Comparison of ENCODE assay signal across 8 cellular contexts in genomic region chr14:105167303-105168092, GRCh38. TPM values are rescaled to one million over a fixed set of nuclear protein-coding genes. Genes with fewer than 3 reads are reported as not detected.
DNase-seq lines count a peak whose midpoint lies in the region; ATAC-seq and TF ChIP-seq lines count a peak whose summit lies in the region.

No MANE protein-coding gene starts in this region.

- peak overlapping the region; percentile 67 for H3K9ac ChIP-seq in NT2/D1 (ENCODE audit: insufficient read length, low read depth)

- 60% methylated on average over 1 of the region's 116 CpGs for WGBS in esophagus muscularis mucosa
- 2 to 4% methylated on average over 116 of the region's 116 CpGs for WGBS in sigmoid colon, 2 donors

- H3K36me3 ChIP-seq in NT2/D1 (ENCODE audit: insufficient read depth, insufficient read length, low read length) (peaks cover 3% of the 10 kb centered on the region), esophagus muscularis mucosa (peaks cover 0 to 4% (median 0%) of the 10 kb centered on the region in 4 donors), sigmoid colon (no peaks in the 10 kb centered on the region)

- H3K9me3 ChIP-seq in NT2/D1 (ENCODE audit: insufficient read depth, low read length) (no peaks in the 10 kb centered on the region), esophagus muscularis mucosa (no peaks in the 10 kb centered on the region), sigmoid colon (no peaks in the 10 kb centered on the region)

- TF ChIP-seq EP300 in esophagus muscularis mucosa (IDR thresholded peaks at IDR 0.05), result no peak
- no peak for TF ChIP-seq EP300 in sigmoid colon (IDR thresholded peaks at IDR 0.05)

- H3K4me1 ChIP-seq in NT2/D1 (ENCODE audit: insufficient read depth, insufficient read length) (peaks cover 33% of the 10 kb centered on the region), esophagus muscularis mucosa (peaks cover 37 to 58% (median 46%) of the 10 kb centered on the region in 4 donors), sigmoid colon (peaks cover 0 to 20% (median 17%) of the 10 kb centered on the region in 4 donors)

- TF ChIP-seq CTCF in esophagus muscularis mucosa (IDR thresholded peaks at IDR 0.05), result peak in 1 of 3 experiments; percentile 7
- no peak for TF ChIP-seq CTCF in sigmoid colon (IDR thresholded peaks at IDR 0.05)

- H3K4me3 ChIP-seq in NT2/D1 (ENCODE audit: insufficient read length, low read depth), result peak overlapping the region; percentile 57
- peak overlapping the region; percentile 51 to 64 (median 52) for H3K4me3 ChIP-seq in esophagus muscularis mucosa
- H3K4me3 ChIP-seq in sigmoid colon, result peak overlapping the region in 3 of 4 donors; percentile 38 to 49 (median 48)

- TF ChIP-seq POLR2A in esophagus muscularis mucosa (IDR thresholded peaks at IDR 0.05; ENCODE audit: low read depth) (no peak), sigmoid colon (IDR thresholded peaks at IDR 0.05) (no peak)

- no peak overlapping the region for H3K27ac ChIP-seq in esophagus muscularis mucosa (replicated peaks in 1 of 4)
- H3K27ac ChIP-seq in sigmoid colon, result peak overlapping the region in 1 of 4 donors; percentile 27

- H3K27me3 ChIP-seq in NT2/D1 (ENCODE audit: insufficient read depth, insufficient read length), result no peaks in the 10 kb centered on the region
- peaks cover 0 to 76% (median 6%) of the 10 kb centered on the region in 4 donors for H3K27me3 ChIP-seq in esophagus muscularis mucosa
- peaks cover 4 to 62% (median 37%) of the 10 kb centered on the region in 3 donors for H3K27me3 ChIP-seq in sigmoid colon

- DNase-seq in DMS79 treated with DMSO at 0.1 percent for 48 hours (lab: John Stamatoyannopoulos, UW) (peak; percentile 62), DMS79 (lab: John Stamatoyannopoulos, UW) (no peak), NT2/D1 (ENCODE audit: low read depth, low spot score) (no peak), esophagus muscularis mucosa (ENCODE audit: extremely low spot score) (no peak), sigmoid colon (no peak), SK-N-DZ (ENCODE audit: low spot score) (no peak)

- ATAC-seq in GM21737 (IDR thresholded peaks at IDR 0.05; ENCODE audit: unreplicated experiment), result no peak
- no peak for ATAC-seq in HG03196 (IDR thresholded peaks at IDR 0.05; ENCODE audit: unreplicated experiment)

- intact Hi-C loops in esophagus muscularis mucosa (cut with DNase I), result loop anchor here (5.0 kb wide), 1 partner anchor 75 kb away; no protein-coding TSS in a partner anchor
- intact Hi-C loops in sigmoid colon (cut with DNase I), result loop anchor here (2.0 kb wide), 1 partner anchor 77 kb away; no protein-coding TSS in a partner anchor

RNA-seq across cellular contexts. Expression of gene JAG2, which starts 1.1 kb away (rescaled TPM):
- total RNA-seq in esophagus muscularis mucosa, result 10 to 100 TPM in 3 of 4 donors, 1 to 10 TPM in 1; 5.0 to 19.0 (median 13.9) TPM
- 1 to 10 TPM; 1.8 to 4.2 (median 3.5) TPM for total RNA-seq in sigmoid colon
- 10 to 100 TPM in 1 of 3 donors, 1 to 10 TPM in 1, under 1 TPM in 1; 0.60 to 12.3 (median 2.1) TPM for polyA plus RNA-seq in sigmoid colon
- 1.1 and 1.9 TPM in 2 replicates for polyA plus RNA-seq in SK-N-DZ (2014; cell fraction: cytosol; rRNA removed)
- polyA plus RNA-seq in SK-N-DZ (2014; cell fraction: nucleus; rRNA removed), result 8.2 and 9.0 TPM in 2 replicates

RNA-seq across cellular contexts. Expression of gene NUDT14, which starts 13.6 kb away (rescaled TPM):
- total RNA-seq in esophagus muscularis mucosa, result 1 to 10 TPM; 2.1 to 6.2 (median 5.8) TPM
- 10 to 100 TPM in 1 of 4 donors, 1 to 10 TPM in 3; 4.1 to 10.5 (median 6.1) TPM for total RNA-seq in sigmoid colon
- 10 to 100 TPM; 24.3 to 47.4 (median 32.4) TPM for polyA plus RNA-seq in sigmoid colon
- 5.6 and 8.3 TPM in 2 replicates for polyA plus RNA-seq in SK-N-DZ (2014; cell fraction: cytosol; rRNA removed)
- polyA plus RNA-seq in SK-N-DZ (2014; cell fraction: nucleus; rRNA removed), result 3.4 and 6.4 TPM in 2 replicates
